In the genomic region with DNA sequence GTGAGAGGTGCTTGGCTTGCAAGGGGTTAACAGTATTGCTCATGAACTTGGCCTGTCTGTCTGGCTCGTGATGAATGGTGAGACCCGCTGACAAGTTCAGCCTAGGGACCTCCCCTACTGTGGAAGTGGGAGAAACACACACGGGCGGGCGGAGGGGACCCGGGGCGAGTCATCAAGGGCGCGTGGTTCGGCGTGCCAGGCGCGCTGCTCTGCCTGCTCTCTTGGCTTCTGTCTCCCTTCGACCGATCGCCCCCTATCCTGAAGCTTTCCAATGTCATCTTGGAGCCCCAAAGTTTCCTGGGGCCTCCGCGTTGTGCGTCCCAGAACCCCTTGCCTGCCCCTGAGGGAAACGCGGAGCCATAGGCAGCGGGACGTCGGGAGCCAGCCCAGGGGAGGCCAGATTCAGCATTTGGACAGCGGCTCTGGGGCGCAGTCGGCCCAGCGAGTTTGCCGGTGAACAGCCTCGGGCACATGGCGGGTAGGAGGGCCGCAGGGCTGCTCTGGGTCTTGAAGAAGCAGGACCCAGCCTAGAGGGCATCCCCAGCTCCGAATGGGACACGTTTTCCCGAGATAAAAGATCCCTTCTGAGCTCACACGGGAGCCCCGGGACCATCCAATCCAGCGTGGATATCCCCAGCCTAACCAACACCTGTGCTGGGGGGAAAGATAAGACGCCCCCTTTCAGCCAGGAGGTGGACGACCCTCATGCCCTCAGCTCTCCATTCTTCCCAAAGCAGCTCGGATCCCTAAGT, we compare ENCODE assay signal across 1 cellular context.
TF ChIP-seq lines count a peak whose summit lies in the region.

No MANE protein-coding gene starts in this region.

TF ChIP-seq in HepG2, 621 proteins besides CTCF, POLR2A, EP300 and RAD21 (continued from another document and continues in another):
- TF ChIP-seq, protein P1, sequence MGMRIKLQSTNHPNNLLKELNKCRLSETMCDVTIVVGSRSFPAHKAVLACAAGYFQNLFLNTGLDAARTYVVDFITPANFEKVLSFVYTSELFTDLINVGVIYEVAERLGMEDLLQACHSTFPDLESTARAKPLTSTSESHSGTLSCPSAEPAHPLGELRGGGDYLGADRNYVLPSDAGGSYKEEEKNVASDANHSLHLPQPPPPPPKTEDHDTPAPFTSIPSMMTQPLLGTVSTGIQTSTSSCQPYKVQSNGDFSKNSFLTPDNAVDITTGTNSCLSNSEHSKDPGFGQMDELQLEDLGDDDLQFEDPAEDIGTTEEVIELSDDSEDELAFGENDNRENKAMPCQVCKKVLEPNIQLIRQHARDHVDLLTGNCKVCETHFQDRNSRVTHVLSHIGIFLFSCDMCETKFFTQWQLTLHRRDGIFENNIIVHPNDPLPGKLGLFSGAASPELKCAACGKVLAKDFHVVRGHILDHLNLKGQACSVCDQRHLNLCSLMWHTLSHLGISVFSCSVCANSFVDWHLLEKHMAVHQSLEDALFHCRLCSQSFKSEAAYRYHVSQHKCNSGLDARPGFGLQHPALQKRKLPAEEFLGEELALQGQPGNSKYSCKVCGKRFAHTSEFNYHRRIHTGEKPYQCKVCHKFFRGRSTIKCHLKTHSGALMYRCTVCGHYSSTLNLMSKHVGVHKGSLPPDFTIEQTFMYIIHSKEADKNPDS (CRISPR knock-in tag; IDR thresholded peaks at IDR 0.05), result no peak
- TF ChIP-seq NFRKB (IDR thresholded peaks at IDR 0.05) (no peak), ZNF572 (CRISPR knock-in tag; IDR thresholded peaks at IDR 0.05) (no peak), SIN3A (IDR thresholded peaks at IDR 0.05; ENCODE audit: borderline replicate concordance, low read depth, low read length) (no peak), CBX1 (IDR thresholded peaks at IDR 0.05; ENCODE audit: low read depth) (no peak), ZNF788 (CRISPR knock-in tag; IDR thresholded peaks at IDR 0.05; ENCODE audit: borderline replicate concordance) (no peak), ZBTB7B (CRISPR knock-in tag; IDR thresholded peaks at IDR 0.05) (0 out of 2 replicates have a peak, but pooled peaks have one; percentile 37), CENPX (CRISPR knock-in tag; IDR thresholded peaks at IDR 0.05) (no peak), NR2F6 (IDR thresholded peaks at IDR 0.05) (no peak), NR2F6 (CRISPR knock-in tag; IDR thresholded peaks at IDR 0.05) (no peak), FOXJ3 (CRISPR knock-in tag; IDR thresholded peaks at IDR 0.05; ENCODE audit: borderline replicate concordance) (no peak), GZF1 (CRISPR knock-in tag; IDR thresholded peaks at IDR 0.05) (0 out of 2 replicates have a peak, but pooled peaks have one; percentile 41), KDM2A (CRISPR knock-in tag; IDR thresholded peaks at IDR 0.05; ENCODE audit: borderline replicate concordance, low read depth) (peak; percentile 50; the same call in 1 of the 2 replicates), RFXANK (CRISPR knock-in tag; IDR thresholded peaks at IDR 0.05) (no peak), ZNF143 (CRISPR knock-in tag; IDR thresholded peaks at IDR 0.05) (no peak), ETV5 (CRISPR knock-in tag; IDR thresholded peaks at IDR 0.05; ENCODE audit: borderline replicate concordance) (no peak), SKI (IDR thresholded peaks at IDR 0.05; ENCODE audit: partially characterized antibody) (no peak), U2AF2 (IDR thresholded peaks at IDR 0.05; ENCODE audit: low read depth, low read length) (no peak), EEA1 (CRISPR knock-in tag; IDR thresholded peaks at IDR 0.05; ENCODE audit: borderline replicate concordance) (no peak), RBFOX2 (IDR thresholded peaks at IDR 0.05; ENCODE audit: low read depth, low read length) (no peak), HIVEP1 (CRISPR knock-in tag; IDR thresholded peaks at IDR 0.05) (no peak), FOXK2 (IDR thresholded peaks at IDR 0.05) (no peak), ZNF44 (CRISPR knock-in tag; IDR thresholded peaks at IDR 0.05) (no peak)
- TF ChIP-seq, protein P2, sequence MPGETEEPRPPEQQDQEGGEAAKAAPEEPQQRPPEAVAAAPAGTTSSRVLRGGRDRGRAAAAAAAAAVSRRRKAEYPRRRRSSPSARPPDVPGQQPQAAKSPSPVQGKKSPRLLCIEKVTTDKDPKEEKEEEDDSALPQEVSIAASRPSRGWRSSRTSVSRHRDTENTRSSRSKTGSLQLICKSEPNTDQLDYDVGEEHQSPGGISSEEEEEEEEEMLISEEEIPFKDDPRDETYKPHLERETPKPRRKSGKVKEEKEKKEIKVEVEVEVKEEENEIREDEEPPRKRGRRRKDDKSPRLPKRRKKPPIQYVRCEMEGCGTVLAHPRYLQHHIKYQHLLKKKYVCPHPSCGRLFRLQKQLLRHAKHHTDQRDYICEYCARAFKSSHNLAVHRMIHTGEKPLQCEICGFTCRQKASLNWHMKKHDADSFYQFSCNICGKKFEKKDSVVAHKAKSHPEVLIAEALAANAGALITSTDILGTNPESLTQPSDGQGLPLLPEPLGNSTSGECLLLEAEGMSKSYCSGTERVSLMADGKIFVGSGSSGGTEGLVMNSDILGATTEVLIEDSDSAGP (CRISPR knock-in tag; IDR thresholded peaks at IDR 0.05; ENCODE audit: borderline replicate concordance), result peak; percentile 21; the same call in 1 of the 2 replicates
- TF ChIP-seq, protein P3, sequence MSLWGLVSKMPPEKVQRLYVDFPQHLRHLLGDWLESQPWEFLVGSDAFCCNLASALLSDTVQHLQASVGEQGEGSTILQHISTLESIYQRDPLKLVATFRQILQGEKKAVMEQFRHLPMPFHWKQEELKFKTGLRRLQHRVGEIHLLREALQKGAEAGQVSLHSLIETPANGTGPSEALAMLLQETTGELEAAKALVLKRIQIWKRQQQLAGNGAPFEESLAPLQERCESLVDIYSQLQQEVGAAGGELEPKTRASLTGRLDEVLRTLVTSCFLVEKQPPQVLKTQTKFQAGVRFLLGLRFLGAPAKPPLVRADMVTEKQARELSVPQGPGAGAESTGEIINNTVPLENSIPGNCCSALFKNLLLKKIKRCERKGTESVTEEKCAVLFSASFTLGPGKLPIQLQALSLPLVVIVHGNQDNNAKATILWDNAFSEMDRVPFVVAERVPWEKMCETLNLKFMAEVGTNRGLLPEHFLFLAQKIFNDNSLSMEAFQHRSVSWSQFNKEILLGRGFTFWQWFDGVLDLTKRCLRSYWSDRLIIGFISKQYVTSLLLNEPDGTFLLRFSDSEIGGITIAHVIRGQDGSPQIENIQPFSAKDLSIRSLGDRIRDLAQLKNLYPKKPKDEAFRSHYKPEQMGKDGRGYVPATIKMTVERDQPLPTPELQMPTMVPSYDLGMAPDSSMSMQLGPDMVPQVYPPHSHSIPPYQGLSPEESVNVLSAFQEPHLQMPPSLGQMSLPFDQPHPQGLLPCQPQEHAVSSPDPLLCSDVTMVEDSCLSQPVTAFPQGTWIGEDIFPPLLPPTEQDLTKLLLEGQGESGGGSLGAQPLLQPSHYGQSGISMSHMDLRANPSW (CRISPR knock-in tag; IDR thresholded peaks at IDR 0.05; ENCODE audit: borderline replicate concordance), result no peak
- TF ChIP-seq, protein P4, sequence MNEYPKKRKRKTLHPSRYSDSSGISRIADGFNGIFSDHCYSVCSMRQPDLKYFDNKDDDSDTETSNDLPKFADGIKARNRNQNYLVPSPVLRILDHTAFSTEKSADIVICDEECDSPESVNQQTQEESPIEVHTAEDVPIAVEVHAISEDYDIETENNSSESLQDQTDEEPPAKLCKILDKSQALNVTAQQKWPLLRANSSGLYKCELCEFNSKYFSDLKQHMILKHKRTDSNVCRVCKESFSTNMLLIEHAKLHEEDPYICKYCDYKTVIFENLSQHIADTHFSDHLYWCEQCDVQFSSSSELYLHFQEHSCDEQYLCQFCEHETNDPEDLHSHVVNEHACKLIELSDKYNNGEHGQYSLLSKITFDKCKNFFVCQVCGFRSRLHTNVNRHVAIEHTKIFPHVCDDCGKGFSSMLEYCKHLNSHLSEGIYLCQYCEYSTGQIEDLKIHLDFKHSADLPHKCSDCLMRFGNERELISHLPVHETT (CRISPR knock-in tag; conservative IDR thresholded peaks at IDR 0.05), result peak; percentile 55; the same call in 1 of the 2 replicates
- TF ChIP-seq, protein P5, sequence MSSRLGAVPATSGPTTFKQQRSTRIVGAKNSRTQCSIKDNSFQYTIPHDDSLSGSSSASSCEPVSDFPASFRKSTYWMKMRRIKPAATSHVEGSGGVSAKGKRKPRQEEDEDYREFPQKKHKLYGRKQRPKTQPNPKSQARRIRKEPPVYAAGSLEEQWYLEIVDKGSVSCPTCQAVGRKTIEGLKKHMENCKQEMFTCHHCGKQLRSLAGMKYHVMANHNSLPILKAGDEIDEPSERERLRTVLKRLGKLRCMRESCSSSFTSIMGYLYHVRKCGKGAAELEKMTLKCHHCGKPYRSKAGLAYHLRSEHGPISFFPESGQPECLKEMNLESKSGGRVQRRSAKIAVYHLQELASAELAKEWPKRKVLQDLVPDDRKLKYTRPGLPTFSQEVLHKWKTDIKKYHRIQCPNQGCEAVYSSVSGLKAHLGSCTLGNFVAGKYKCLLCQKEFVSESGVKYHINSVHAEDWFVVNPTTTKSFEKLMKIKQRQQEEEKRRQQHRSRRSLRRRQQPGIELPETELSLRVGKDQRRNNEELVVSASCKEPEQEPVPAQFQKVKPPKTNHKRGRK (CRISPR knock-in tag; IDR thresholded peaks at IDR 0.05), result no peak
- TF ChIP-seq, protein P6, sequence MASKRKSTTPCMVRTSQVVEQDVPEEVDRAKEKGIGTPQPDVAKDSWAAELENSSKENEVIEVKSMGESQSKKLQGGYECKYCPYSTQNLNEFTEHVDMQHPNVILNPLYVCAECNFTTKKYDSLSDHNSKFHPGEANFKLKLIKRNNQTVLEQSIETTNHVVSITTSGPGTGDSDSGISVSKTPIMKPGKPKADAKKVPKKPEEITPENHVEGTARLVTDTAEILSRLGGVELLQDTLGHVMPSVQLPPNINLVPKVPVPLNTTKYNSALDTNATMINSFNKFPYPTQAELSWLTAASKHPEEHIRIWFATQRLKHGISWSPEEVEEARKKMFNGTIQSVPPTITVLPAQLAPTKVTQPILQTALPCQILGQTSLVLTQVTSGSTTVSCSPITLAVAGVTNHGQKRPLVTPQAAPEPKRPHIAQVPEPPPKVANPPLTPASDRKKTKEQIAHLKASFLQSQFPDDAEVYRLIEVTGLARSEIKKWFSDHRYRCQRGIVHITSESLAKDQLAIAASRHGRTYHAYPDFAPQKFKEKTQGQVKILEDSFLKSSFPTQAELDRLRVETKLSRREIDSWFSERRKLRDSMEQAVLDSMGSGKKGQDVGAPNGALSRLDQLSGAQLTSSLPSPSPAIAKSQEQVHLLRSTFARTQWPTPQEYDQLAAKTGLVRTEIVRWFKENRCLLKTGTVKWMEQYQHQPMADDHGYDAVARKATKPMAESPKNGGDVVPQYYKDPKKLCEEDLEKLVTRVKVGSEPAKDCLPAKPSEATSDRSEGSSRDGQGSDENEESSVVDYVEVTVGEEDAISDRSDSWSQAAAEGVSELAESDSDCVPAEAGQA (IDR thresholded peaks at IDR 0.05; ENCODE audit: low read depth), result no peak
- TF ChIP-seq, protein P6 (CRISPR knock-in tag; IDR thresholded peaks at IDR 0.05; ENCODE audit: borderline replicate concordance), result no peak
- TF ChIP-seq, protein P7, sequence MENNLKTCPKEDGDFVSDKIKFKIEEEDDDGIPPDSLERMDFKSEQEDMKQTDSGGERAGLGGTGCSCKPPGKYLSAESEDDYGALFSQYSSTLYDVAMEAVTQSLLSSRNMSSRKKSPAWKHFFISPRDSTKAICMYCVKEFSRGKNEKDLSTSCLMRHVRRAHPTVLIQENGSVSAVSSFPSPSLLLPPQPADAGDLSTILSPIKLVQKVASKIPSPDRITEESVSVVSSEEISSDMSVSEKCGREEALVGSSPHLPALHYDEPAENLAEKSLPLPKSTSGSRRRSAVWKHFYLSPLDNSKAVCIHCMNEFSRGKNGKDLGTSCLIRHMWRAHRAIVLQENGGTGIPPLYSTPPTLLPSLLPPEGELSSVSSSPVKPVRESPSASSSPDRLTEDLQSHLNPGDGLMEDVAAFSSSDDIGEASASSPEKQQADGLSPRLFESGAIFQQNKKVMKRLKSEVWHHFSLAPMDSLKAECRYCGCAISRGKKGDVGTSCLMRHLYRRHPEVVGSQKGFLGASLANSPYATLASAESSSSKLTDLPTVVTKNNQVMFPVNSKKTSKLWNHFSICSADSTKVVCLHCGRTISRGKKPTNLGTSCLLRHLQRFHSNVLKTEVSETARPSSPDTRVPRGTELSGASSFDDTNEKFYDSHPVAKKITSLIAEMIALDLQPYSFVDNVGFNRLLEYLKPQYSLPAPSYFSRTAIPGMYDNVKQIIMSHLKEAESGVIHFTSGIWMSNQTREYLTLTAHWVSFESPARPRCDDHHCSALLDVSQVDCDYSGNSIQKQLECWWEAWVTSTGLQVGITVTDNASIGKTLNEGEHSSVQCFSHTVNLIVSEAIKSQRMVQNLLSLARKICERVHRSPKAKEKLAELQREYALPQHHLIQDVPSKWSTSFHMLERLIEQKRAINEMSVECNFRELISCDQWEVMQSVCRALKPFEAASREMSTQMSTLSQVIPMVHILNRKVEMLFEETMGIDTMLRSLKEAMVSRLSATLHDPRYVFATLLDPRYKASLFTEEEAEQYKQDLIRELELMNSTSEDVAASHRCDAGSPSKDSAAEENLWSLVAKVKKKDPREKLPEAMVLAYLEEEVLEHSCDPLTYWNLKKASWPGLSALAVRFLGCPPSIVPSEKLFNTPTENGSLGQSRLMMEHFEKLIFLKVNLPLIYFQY (CRISPR knock-in tag; IDR thresholded peaks at IDR 0.05; ENCODE audit: borderline replicate concordance), result peak; percentile 74; the same call in 1 of the 2 replicates
